26 cellular contexts compared by ENCODE assay signal in genomic region chr11:1935156-1936071, GRCh38. TPM values are rescaled to one million over a fixed set of nuclear protein-coding genes. Genes with fewer than 3 reads are reported as not detected.
DNase-seq lines count a peak whose midpoint lies in the region; ATAC-seq, FAIRE-seq and TF ChIP-seq lines count a peak whose summit lies in the region.
"Had no signal": no experiment of that assay in that cellular context is flagged by ENCODE, and none has a peak within 500 bp of the region (broad histone marks: within the 10 kb centered on the region; RNA-seq: fewer than 3 reads in every experiment).

No MANE protein-coding gene starts in this region.

- CTCF ChIA-PET in Caco-2 (lab: Charles Lee), result interaction anchor here (0.6 to 1.4 kb wide), 3 partner anchors 53 to 340 kb away, joined by 3 to 4 read pairs (median 3); no protein-coding TSS in a partner anchor

- no peak for FAIRE-seq in small intestine (lab: Jason Lieb, UNC)
- FAIRE-seq: H1, keratinocyte, TTC549 had no signal

- no peak for ATAC-seq in natural killer cell
- no peak for ATAC-seq in GM21526 (IDR thresholded peaks at IDR 0.05; ENCODE audit: low FRiP score, unreplicated experiment)
- ATAC-seq in GM21390 (IDR thresholded peaks at IDR 0.05; ENCODE audit: unreplicated experiment), result no peak
- no peak for ATAC-seq in HG03469 (IDR thresholded peaks at IDR 0.05; ENCODE audit: unreplicated experiment)
- ATAC-seq: stimulated activated memory B cell treated with anti-CD40 and anti-IgM and Interleukin-4, amounts not matched to agents 10 μg/mL and 1 μg/mL and 100 μg/mL, for 72 hours had no signal

- H3K4me3 ChIP-seq in Caco-2 (ENCODE audit: low read depth, low read length) (no peak overlapping the region), small intestine (ENCODE audit: low read depth in 1 of 2, low read length in 2 of 2) (no peak overlapping the region)
- H3K4me3 ChIP-seq: coronary artery had no signal

- peak; percentile 13 for DNase-seq in AG20443 (ENCODE audit: low spot score)
- DNase-seq in Caco-2, result peak; percentile 0 to 27
- DNase-seq in effector CD4-positive, alpha-beta T cell, result peak; percentile 1
- DNase-seq in natural killer cell, result peak; percentile 12
- no peak for DNase-seq in small intestine
- DNase-seq: activated CD4-positive, alpha-beta memory T cell treated with anti-CD3 and anti-CD28 coated beads, Interleukin-2, amount 10 ng/mL, durations not matched to agents 7 days and 5 days; activated naive CD8-positive, alpha-beta T cell treated with anti-CD3 and anti-CD28 coated beads for 36 hours; activated T-cell treated with anti-CD3 and anti-CD28 coated beads, Interleukin-2, amount 50 U/mL, for 48 hours; hippocampal formation; NCI-H1105; NCI-H2081 treated with DMSO at 0.1 percent for 48 hours; NCI-H524 treated with DMSO at 0.1 percent for 48 hours; SW 1271 had no signal

- H3K9me3 ChIP-seq in Caco-2 (no peaks in the 10 kb centered on the region), small intestine (ENCODE audit: control insufficient read depth, low read depth) (no peaks in the 10 kb centered on the region)

- no peaks in the 10 kb centered on the region; the same call in 1 of the 2 replicates for H3K4me1 ChIP-seq in Caco-2
- no peaks in the 10 kb centered on the region for H3K4me1 ChIP-seq in small intestine (ENCODE audit: control insufficient read depth in 2 of 2, insufficient read depth in 1 of 2, low read depth in 1 of 2, low read length in 1 of 2)

- no TSS peak for BruUV-seq in Caco-2 (replicated peaks; lab: Mats Ljungman, UMichigan)

- H3K9me3 Mint-ChIP-seq in Caco-2 (ENCODE audit: unreplicated experiment) (no peaks in the 10 kb centered on the region), natural killer cell (no peaks in the 10 kb centered on the region)
- H3K9me3 Mint-ChIP-seq: activated CD4-positive, alpha-beta memory T cell treated with anti-CD3 and anti-CD28 coated beads, Interleukin-2, amount 10 ng/mL, durations not matched to agents 7 days and 5 days; activated naive CD8-positive, alpha-beta T cell treated with anti-CD3 and anti-CD28 coated beads for 36 hours; mesothelial cell of epicardium had no signal

- POLR2A ChIA-PET in Caco-2 (lab: Charles Lee), result no interaction called here

- H3K4me3 Mint-ChIP-seq in Caco-2 (ENCODE audit: unreplicated experiment), result no peak overlapping the region
- no peak overlapping the region for H3K4me3 Mint-ChIP-seq in natural killer cell
- H3K4me3 Mint-ChIP-seq: activated CD4-positive, alpha-beta memory T cell treated with anti-CD3 and anti-CD28 coated beads, Interleukin-2, amount 10 ng/mL, durations not matched to agents 7 days and 5 days; activated naive CD8-positive, alpha-beta T cell treated with anti-CD3 and anti-CD28 coated beads for 36 hours; brain; mesothelial cell of epicardium; neural crest cell; stimulated activated memory B cell treated with anti-CD40 and anti-IgM and Interleukin-4, amounts not matched to agents 10 μg/mL and 1 μg/mL and 100 μg/mL, for 72 hours had no signal

- H3K36me3 Mint-ChIP-seq in Caco-2 (ENCODE audit: insufficient read depth, unreplicated experiment) (peaks cover 4% of the 10 kb centered on the region), natural killer cell (no peaks in the 10 kb centered on the region)
- H3K36me3 Mint-ChIP-seq: activated naive CD8-positive, alpha-beta T cell treated with anti-CD3 and anti-CD28 coated beads for 36 hours; brain; mesothelial cell of epicardium; stimulated activated memory B cell treated with anti-CD40 and anti-IgM and Interleukin-4, amounts not matched to agents 10 μg/mL and 1 μg/mL and 100 μg/mL, for 72 hours had no signal

- no peak overlapping the region for H3K27ac ChIP-seq in small intestine (ENCODE audit: low read depth in 1 of 2, low read length in 1 of 2)
- H3K27ac ChIP-seq: coronary artery had no signal

- H3K27ac Mint-ChIP-seq in Caco-2 (ENCODE audit: unreplicated experiment) (no peak overlapping the region), natural killer cell (no peak overlapping the region)
- H3K27ac Mint-ChIP-seq: activated CD4-positive, alpha-beta memory T cell treated with anti-CD3 and anti-CD28 coated beads, Interleukin-2, amount 10 ng/mL, durations not matched to agents 7 days and 5 days; activated naive CD8-positive, alpha-beta T cell treated with anti-CD3 and anti-CD28 coated beads for 36 hours; brain; mesothelial cell of epicardium; stimulated activated memory B cell treated with anti-CD40 and anti-IgM and Interleukin-4, amounts not matched to agents 10 μg/mL and 1 μg/mL and 100 μg/mL, for 72 hours had no signal

- peaks cover 5% of the 10 kb centered on the region for H3K27me3 Mint-ChIP-seq in Caco-2 (ENCODE audit: insufficient read depth, unreplicated experiment)
- peaks cover 0 to 19% of the 10 kb centered on the region in 2 donors for H3K27me3 Mint-ChIP-seq in natural killer cell (ENCODE audit: low read depth in 2 of 2)
- H3K27me3 Mint-ChIP-seq: activated naive CD8-positive, alpha-beta T cell treated with anti-CD3 and anti-CD28 coated beads for 36 hours; brain had no signal

- H3K27me3 ChIP-seq in Caco-2 (replicated peaks; ENCODE audit: control insufficient read depth, insufficient read depth, low read length), result no peaks in the 10 kb centered on the region
- H3K27me3 ChIP-seq in small intestine (ENCODE audit: control insufficient read depth in 2 of 2, insufficient read depth in 2 of 2, low read length in 2 of 2), result no peaks in the 10 kb centered on the region

- TF ChIP-seq CTCF in Caco-2 (IDR thresholded peaks at IDR 0.05; ENCODE audit: insufficient read depth in 1 of 2, low read depth in 1 of 2, low read length in 1 of 2, severe bottlenecking in 1 of 2, unreplicated experiment in 1 of 2) (no peak), natural killer cell (IDR thresholded peaks at IDR 0.05) (no peak)

- H3K36me3 ChIP-seq in Caco-2 (ENCODE audit: control insufficient read depth, insufficient read depth, low read length), result no peaks in the 10 kb centered on the region
- no peaks in the 10 kb centered on the region for H3K36me3 ChIP-seq in small intestine (ENCODE audit: control insufficient read depth in 2 of 2, insufficient read depth in 2 of 2, low read length in 2 of 2)

- 81 to 87% (median 83%) methylated on average over 25 to 33 of the region's 33 CpGs for WGBS in small intestine, 3 donors

- intact Hi-C loops in Caco-2 (cut with micrococcal nuclease; ENCODE audit: unreplicated experiment), result no loop called here
- intact Hi-C loops in natural killer cell (cut with micrococcal nuclease), result loop anchor here (2.0 kb wide), 1 partner anchor 21 kb away; no protein-coding TSS in a partner anchor

- H3K4me1 Mint-ChIP-seq in Caco-2 (ENCODE audit: low read depth, unreplicated experiment) (peaks cover 8% of the 10 kb centered on the region), natural killer cell (peaks cover 7 to 26% of the 10 kb centered on the region in 2 donors)

RNA-seq across cellular contexts. Expression of gene MRPL23, which starts 11.7 kb away (rescaled TPM):
- total RNA-seq in Caco-2 (2022) (7.8 and 15.0 TPM in 2 replicates), natural killer cell (10 to 100 TPM; 31.2 to 35.4 (median 32.8) TPM)
- 100 to 1,000 TPM; 101 to 210 (median 177) TPM for polyA plus RNA-seq in small intestine

RNA-seq across cellular contexts. Expression of gene TNNT3, which starts 15.9 kb away (rescaled TPM):
- total RNA-seq in Caco-2 (2022) (0.88 and 2.8 TPM in 2 replicates), natural killer cell (10 to 100 TPM; 15.8 to 27.9 (median 26.2) TPM)
- polyA plus RNA-seq in small intestine, result 1 to 10 TPM in 2 of 3 donors, under 1 TPM in 1; 0.66 to 7.2 (median 1.6) TPM
- total RNA-seq: Daoy, H1, neural crest cell, renal cortical epithelial cell had no signal
- polyA plus RNA-seq: H1 had no signal

RNA-seq across cellular contexts. Expression of gene PRR33, which starts 43.7 kb away (rescaled TPM):
- total RNA-seq in Caco-2 (2022) (not detected in 2 replicates), natural killer cell (under 1 TPM in 2 of 3 donors, not detected in 1; 0.14 to 0.32 TPM)
- under 1 TPM in 1 of 3 donors, not detected in 2; 0.01 TPM for polyA plus RNA-seq in small intestine
- total RNA-seq: Daoy, H1, mesothelial cell of epicardium, neural crest cell, renal cortical epithelial cell had no signal
- polyA plus RNA-seq: keratinocyte had no signal
